Comparison of ENCODE assay signal across 1 cellular context in the genomic region with DNA sequence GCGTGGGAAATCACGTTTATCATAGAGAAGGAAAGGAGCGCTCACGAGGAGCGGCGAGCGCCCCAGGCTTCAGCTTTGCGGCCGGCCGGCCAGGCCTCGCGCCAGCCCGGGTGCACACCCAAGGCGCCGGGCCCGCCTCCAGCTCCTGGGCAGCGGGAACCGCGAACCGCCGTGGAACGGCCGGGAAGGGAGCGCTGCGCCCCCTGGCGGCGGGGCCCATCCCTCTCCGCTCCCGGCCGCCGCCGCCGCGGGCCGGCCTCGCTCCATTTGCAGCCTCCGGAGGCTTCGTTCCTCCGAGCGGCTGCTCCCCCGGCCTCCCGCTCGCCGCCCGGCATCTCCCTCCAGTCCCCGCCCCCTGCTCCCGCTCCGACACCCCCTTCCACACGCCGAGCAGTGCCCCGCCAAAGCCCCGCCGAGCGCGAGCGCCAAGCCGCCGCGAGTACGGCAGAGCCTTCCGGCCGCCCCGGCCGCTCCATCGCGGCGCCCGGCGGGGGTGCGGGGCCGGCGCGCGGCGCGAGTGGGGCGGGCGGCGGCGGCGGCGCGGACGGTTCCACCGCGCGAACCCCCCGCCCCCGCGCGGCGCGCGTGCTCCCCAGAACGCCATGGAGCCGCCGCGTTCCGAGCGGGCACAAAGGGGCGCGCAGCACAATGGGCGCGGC.
TF ChIP-seq lines count a peak whose summit lies in the region.

No MANE protein-coding gene starts in this region.

TF ChIP-seq in K562, 482 proteins besides CTCF, POLR2A, EP300 and RAD21 (continued from another document and continues in another):
- TF ChIP-seq ZFX (CRISPR knock-in tag; IDR thresholded peaks at IDR 0.05) = peak; percentile 93
- no peak for TF ChIP-seq MEIS2 (IDR thresholded peaks at IDR 0.05; ENCODE audit: partially characterized antibody)
- no peak for TF ChIP-seq TCFL5 (CRISPR knock-in tag; conservative IDR thresholded peaks at IDR 0.05)
- TF ChIP-seq ZNF224 (CRISPR knock-in tag; IDR thresholded peaks at IDR 0.05) = no peak
- no peak for TF ChIP-seq FOXJ3 (CRISPR knock-in tag; IDR thresholded peaks at IDR 0.05)
- TF ChIP-seq XRCC5 (IDR thresholded peaks at IDR 0.05; ENCODE audit: low read depth, low read length) = no peak
- no peak for TF ChIP-seq PURB (CRISPR knock-in tag; IDR thresholded peaks at IDR 0.05; ENCODE audit: low read depth)
- TF ChIP-seq, protein P1, sequence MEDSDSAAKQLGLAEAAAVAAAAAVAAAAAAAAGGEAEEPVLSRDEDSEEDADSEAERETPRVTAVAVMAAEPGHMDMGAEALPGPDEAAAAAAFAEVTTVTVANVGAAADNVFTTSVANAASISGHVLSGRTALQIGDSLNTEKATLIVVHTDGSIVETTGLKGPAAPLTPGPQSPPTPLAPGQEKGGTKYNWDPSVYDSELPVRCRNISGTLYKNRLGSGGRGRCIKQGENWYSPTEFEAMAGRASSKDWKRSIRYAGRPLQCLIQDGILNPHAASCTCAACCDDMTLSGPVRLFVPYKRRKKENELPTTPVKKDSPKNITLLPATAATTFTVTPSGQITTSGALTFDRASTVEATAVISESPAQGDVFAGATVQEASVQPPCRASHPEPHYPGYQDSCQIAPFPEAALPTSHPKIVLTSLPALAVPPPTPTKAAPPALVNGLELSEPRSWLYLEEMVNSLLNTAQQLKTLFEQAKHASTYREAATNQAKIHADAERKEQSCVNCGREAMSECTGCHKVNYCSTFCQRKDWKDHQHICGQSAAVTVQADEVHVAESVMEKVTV (CRISPR knock-in tag; IDR thresholded peaks at IDR 0.05) = peak; percentile 34; the same call in 1 of the 2 replicates
- no peak for TF ChIP-seq SMAD2 (IDR thresholded peaks at IDR 0.05; ENCODE audit: low read depth, low read length)
- TF ChIP-seq ZFP30 (CRISPR knock-in tag; IDR thresholded peaks at IDR 0.05; ENCODE audit: borderline replicate concordance) = no peak
- TF ChIP-seq, protein P2, sequence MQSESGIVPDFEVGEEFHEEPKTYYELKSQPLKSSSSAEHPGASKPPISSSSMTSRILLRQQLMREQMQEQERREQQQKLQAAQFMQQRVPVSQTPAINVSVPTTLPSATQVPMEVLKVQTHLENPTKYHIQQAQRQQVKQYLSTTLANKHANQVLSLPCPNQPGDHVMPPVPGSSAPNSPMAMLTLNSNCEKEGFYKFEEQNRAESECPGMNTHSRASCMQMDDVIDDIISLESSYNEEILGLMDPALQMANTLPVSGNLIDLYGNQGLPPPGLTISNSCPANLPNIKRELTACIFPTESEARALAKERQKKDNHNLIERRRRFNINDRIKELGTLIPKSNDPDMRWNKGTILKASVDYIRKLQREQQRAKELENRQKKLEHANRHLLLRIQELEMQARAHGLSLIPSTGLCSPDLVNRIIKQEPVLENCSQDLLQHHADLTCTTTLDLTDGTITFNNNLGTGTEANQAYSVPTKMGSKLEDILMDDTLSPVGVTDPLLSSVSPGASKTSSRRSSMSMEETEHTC (IDR thresholded peaks at IDR 0.05) = no peak
- TF ChIP-seq ZFP1 (CRISPR knock-in tag; IDR thresholded peaks at IDR 0.05) = no peak
- peak; percentile 99 for TF ChIP-seq GATAD2B (IDR thresholded peaks at IDR 0.05; ENCODE audit: borderline replicate concordance)
- TF ChIP-seq ZKSCAN1 (IDR thresholded peaks at IDR 0.05; ENCODE audit: low read depth, low read length) = no peak
- TF ChIP-seq POLR3G (IDR thresholded peaks at IDR 0.05; ENCODE audit: extremely low read depth, insufficient read length, insufficient replicate concordance) = no peak
- TF ChIP-seq EHMT2 (IDR thresholded peaks at IDR 0.05) = no peak
- TF ChIP-seq ZNF778 (CRISPR knock-in tag; IDR thresholded peaks at IDR 0.05) = no peak
- TF ChIP-seq ILK (tag; IDR thresholded peaks at IDR 0.05; ENCODE audit: borderline replicate concordance, low read depth) = no peak
- no peak for TF ChIP-seq NCOA6 (IDR thresholded peaks at IDR 0.05)
- peak in 2 of 3 experiments; percentile 72 to 79 for TF ChIP-seq YY1 (IDR thresholded peaks at IDR 0.05; ENCODE audit: borderline replicate concordance in 1 of 3, control insufficient read depth in 1 of 3, extremely low read depth in 1 of 3, insufficient read depth in 3 of 3, insufficient read length in 1 of 3, insufficient replicate concordance in 2 of 3, low read depth in 1 of 3, low read length in 2 of 3)
- TF ChIP-seq CXXC5 (CRISPR knock-in tag; IDR thresholded peaks at IDR 0.05) = peak; percentile 89
- TF ChIP-seq, protein P3, sequence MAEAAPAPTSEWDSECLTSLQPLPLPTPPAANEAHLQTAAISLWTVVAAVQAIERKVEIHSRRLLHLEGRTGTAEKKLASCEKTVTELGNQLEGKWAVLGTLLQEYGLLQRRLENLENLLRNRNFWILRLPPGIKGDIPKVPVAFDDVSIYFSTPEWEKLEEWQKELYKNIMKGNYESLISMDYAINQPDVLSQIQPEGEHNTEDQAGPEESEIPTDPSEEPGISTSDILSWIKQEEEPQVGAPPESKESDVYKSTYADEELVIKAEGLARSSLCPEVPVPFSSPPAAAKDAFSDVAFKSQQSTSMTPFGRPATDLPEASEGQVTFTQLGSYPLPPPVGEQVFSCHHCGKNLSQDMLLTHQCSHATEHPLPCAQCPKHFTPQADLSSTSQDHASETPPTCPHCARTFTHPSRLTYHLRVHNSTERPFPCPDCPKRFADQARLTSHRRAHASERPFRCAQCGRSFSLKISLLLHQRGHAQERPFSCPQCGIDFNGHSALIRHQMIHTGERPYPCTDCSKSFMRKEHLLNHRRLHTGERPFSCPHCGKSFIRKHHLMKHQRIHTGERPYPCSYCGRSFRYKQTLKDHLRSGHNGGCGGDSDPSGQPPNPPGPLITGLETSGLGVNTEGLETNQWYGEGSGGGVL (CRISPR knock-in tag; IDR thresholded peaks at IDR 0.05) = no peak
- TF ChIP-seq, protein P4, sequence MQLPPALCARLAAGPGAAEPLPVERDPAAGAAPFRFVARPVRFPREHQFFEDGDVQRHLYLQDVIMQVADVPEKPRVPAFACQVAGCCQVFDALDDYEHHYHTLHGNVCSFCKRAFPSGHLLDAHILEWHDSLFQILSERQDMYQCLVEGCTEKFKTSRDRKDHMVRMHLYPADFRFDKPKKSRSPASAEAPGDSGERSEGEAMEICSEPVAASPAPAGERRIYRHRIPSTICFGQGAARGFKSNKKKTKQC (CRISPR knock-in tag; IDR thresholded peaks at IDR 0.05) = no peak; the same call in 1 of the 2 replicates
- TF ChIP-seq, protein P5, sequence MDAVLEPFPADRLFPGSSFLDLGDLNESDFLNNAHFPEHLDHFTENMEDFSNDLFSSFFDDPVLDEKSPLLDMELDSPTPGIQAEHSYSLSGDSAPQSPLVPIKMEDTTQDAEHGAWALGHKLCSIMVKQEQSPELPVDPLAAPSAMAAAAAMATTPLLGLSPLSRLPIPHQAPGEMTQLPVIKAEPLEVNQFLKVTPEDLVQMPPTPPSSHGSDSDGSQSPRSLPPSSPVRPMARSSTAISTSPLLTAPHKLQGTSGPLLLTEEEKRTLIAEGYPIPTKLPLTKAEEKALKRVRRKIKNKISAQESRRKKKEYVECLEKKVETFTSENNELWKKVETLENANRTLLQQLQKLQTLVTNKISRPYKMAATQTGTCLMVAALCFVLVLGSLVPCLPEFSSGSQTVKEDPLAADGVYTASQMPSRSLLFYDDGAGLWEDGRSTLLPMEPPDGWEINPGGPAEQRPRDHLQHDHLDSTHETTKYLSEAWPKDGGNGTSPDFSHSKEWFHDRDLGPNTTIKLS (IDR thresholded peaks at IDR 0.05; ENCODE audit: borderline replicate concordance, low read depth) = no peak
- no peak; the same call in 1 of the 2 replicates for TF ChIP-seq FOSL1 (tag; conservative IDR thresholded peaks at IDR 0.05)
- no peak for TF ChIP-seq ZFP36 (IDR thresholded peaks at IDR 0.05; ENCODE audit: low read depth, low read length, partially characterized antibody)
- no peak for TF ChIP-seq BRF1 (IDR thresholded peaks at IDR 0.05; ENCODE audit: borderline replicate concordance, extremely low read depth, insufficient read length)
- TF ChIP-seq, protein P6, sequence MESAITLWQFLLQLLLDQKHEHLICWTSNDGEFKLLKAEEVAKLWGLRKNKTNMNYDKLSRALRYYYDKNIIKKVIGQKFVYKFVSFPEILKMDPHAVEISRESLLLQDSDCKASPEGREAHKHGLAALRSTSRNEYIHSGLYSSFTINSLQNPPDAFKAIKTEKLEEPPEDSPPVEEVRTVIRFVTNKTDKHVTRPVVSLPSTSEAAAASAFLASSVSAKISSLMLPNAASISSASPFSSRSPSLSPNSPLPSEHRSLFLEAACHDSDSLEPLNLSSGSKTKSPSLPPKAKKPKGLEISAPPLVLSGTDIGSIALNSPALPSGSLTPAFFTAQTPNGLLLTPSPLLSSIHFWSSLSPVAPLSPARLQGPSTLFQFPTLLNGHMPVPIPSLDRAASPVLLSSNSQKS (CRISPR knock-in tag; IDR thresholded peaks at IDR 0.05) = no peak
- TF ChIP-seq ZNF232 (CRISPR knock-in tag; IDR thresholded peaks at IDR 0.05) = 0 out of 2 replicates have a peak, but pooled peaks have one; percentile 30
- peak; percentile 47 for TF ChIP-seq TAF1 (IDR thresholded peaks at IDR 0.05; ENCODE audit: control insufficient read depth, extremely low read depth, insufficient read depth, low read length, severe bottlenecking)
- TF ChIP-seq NBN (IDR thresholded peaks at IDR 0.05; ENCODE audit: low read depth) = no peak
- TF ChIP-seq, protein P7, sequence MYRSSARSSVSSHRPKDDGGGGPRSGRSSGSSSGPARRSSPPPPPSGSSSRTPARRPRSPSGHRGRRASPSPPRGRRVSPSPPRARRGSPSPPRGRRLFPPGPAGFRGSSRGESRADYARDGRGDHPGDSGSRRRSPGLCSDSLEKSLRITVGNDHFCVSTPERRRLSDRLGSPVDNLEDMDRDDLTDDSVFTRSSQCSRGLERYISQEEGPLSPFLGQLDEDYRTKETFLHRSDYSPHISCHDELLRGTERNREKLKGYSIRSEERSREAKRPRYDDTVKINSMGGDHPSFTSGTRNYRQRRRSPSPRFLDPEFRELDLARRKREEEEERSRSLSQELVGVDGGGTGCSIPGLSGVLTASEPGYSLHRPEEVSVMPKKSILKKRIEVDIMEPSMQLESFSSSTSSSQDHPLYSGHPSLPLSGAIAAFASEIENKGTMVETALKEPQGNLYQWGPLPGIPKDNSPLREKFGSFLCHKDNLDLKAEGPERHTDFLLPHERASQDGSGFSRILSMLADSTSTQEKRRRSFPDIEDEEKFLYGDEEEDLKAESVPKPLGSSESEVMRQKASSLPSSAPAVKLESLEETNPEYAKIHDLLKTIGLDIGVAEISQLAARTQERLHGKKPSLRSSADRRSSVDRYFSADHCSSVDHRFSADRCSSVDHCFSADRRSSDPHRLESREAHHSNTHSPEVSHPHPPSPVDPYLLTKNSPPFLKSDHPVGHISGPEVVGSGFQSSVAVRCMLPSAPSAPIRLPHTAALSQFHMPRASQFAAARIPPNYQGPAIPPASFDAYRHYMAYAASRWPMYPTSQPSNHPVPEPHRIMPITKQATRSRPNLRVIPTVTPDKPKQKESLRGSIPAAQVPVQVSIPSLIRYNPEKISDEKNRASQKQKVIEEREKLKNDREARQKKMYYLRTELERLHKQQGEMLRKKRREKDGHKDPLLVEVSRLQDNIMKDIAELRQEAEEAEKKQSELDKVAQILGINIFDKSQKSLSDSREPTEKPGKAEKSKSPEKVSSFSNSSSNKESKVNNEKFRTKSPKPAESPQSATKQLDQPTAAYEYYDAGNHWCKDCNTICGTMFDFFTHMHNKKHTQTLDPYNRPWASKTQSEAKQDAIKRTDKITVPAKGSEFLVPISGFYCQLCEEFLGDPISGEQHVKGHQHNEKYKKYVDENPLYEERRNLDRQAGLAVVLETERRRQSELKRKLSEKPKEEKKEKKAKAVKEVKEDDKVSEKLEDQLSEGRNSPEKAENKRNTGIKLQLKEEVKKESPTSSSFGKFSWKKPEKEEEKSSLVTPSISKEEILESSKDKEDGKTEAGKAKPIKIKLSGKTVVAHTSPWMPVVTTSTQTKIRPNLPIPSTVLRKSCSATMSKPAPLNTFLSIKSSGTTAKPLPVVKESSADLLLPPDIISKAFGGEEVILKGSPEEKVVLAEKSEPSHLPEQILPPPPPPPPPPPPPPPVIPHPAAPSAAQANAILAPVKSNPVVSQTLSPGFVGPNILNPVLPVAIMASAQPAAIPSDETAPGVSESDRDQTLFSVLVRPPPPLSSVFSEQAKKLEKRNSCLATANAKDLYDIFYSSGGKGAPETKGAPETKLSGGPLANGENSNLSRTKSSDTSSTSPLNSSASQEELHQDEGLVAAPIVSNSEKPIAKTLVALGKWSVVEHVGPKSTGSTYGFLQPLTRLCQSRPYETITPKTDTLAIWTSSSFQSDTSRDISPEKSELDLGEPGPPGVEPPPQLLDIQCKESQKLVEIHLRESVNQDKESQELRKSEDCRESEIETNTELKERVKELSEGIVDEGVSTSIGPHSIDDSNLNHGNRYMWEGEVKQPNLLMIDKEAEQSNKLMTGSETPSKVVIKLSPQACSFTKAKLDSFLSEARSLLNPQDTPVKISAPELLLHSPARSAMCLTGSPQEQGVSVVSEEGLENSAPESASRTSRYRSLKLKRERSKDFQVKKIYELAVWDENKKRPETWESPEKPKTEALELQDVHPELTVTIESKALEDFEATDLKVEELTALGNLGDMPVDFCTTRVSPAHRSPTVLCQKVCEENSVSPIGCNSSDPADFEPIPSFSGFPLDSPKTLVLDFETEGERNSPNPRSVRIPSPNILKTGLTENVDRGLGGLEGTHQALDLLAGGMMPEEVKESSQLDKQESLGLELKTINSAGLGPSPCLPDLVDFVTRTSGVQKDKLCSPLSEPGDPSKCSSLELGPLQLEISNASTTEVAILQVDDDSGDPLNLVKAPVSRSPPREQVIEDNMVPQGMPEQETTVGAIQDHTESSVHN (IDR thresholded peaks at IDR 0.05; ENCODE audit: borderline replicate concordance in 1 of 2, low read depth in 1 of 2) = no peak
- TF ChIP-seq, protein P8, sequence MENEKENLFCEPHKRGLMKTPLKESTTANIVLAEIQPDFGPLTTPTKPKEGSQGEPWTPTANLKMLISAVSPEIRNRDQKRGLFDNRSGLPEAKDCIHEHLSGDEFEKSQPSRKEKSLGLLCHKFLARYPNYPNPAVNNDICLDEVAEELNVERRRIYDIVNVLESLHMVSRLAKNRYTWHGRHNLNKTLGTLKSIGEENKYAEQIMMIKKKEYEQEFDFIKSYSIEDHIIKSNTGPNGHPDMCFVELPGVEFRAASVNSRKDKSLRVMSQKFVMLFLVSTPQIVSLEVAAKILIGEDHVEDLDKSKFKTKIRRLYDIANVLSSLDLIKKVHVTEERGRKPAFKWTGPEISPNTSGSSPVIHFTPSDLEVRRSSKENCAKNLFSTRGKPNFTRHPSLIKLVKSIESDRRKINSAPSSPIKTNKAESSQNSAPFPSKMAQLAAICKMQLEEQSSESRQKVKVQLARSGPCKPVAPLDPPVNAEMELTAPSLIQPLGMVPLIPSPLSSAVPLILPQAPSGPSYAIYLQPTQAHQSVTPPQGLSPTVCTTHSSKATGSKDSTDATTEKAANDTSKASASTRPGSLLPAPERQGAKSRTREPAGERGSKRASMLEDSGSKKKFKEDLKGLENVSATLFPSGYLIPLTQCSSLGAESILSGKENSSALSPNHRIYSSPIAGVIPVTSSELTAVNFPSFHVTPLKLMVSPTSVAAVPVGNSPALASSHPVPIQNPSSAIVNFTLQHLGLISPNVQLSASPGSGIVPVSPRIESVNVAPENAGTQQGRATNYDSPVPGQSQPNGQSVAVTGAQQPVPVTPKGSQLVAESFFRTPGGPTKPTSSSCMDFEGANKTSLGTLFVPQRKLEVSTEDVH (IDR thresholded peaks at IDR 0.05; ENCODE audit: low read depth, partially characterized antibody) = no peak
- no peak for TF ChIP-seq SRSF3 (IDR thresholded peaks at IDR 0.05; ENCODE audit: insufficient read depth, low read length)
- TF ChIP-seq, protein P9, sequence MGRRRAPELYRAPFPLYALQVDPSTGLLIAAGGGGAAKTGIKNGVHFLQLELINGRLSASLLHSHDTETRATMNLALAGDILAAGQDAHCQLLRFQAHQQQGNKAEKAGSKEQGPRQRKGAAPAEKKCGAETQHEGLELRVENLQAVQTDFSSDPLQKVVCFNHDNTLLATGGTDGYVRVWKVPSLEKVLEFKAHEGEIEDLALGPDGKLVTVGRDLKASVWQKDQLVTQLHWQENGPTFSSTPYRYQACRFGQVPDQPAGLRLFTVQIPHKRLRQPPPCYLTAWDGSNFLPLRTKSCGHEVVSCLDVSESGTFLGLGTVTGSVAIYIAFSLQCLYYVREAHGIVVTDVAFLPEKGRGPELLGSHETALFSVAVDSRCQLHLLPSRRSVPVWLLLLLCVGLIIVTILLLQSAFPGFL (CRISPR knock-in tag; IDR thresholded peaks at IDR 0.05) = no peak
- no peak for TF ChIP-seq DNMT1 (IDR thresholded peaks at IDR 0.05)
